8 cellular contexts compared by ENCODE assay signal in the genomic region with DNA sequence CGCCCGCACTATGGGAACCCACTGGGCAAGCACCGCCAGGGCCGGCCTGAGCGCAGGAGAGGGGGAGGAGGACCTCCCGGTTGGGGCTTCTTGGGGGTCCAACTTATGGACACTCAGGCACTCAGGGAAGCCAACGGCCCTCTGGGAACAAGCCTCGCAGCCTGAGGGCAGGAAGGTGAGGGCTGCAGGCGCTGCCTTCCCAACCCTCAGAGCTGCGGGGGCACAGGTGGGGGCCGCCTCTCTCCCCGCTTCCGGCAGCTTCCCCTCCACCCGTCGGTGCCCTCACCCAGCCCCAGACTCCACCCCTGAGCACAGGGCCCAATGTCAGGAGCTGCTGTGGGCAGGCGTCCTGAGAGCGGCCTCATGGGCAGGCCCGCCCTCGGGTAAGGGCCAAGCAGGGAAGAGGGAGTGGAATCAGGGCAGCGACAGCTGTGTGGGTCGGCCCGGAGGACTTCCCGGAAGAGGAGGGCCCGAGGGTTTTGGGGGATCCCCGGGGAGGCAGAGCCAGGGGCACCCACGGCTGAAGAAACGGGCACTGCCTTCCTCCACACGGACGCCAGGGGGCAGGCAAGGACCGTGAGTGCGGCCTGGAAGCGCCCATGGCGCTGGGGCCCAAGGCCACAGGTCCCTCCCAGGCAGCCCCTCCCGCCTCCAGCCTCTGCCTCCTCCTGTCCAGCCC. TPM values are rescaled to one million over a fixed set of nuclear protein-coding genes. Genes with fewer than 3 reads are reported as not detected.
A peak's percentile ranks its signal among the peaks of the same experiment; 100 is the strongest.
DNase-seq lines count a peak whose midpoint lies in the region; ATAC-seq and TF ChIP-seq lines count a peak whose summit lies in the region.

No MANE protein-coding gene starts in this region.

- ATAC-seq in HG02623 (IDR thresholded peaks at IDR 0.05; ENCODE audit: unreplicated experiment): peak; percentile 79
- ATAC-seq in activated naive CD8-positive, alpha-beta T cell treated with anti-CD3 and anti-CD28 coated beads, Interleukin-2, amount 10 ng/mL, durations not matched to agents 7 days and 5 days (ENCODE audit: low read depth): peak; percentile 96
- ATAC-seq in heart right ventricle: peak; percentile 86 to 93 (median 88)

- TF ChIP-seq CTCF in GM12873 (IDR thresholded peaks at IDR 0.05; ENCODE audit: insufficient read depth, low read depth, low read length, missing control alignments) (peak; percentile 98), heart right ventricle (IDR thresholded peaks at IDR 0.05) (peak; percentile 93 to 99 (median 97)), prostate gland (IDR thresholded peaks at IDR 0.05) (peak; percentile 84 to 99 (median 95)), uterus (IDR thresholded peaks at IDR 0.05) (peak; percentile 92 to 97 (median 94))

- H3K9me3 ChIP-seq in heart right ventricle (no peaks in the 10 kb centered on the region), prostate gland (no peaks in the 10 kb centered on the region), uterus (no peaks in the 10 kb centered on the region)

- H3K27ac ChIP-seq in heart right ventricle (peak overlapping the region in 7 of 10 donors; percentile 34 to 91 (median 57)), prostate gland (peak overlapping the region; percentile 73 to 80), uterus (no peak overlapping the region)

- H3K4me1 ChIP-seq in heart right ventricle (peaks cover 0 to 34% (median 16%) of the 10 kb centered on the region in 9 donors), prostate gland (replicated peaks) (peaks cover 5% of the 10 kb centered on the region), uterus (no peaks in the 10 kb centered on the region)

- peak overlapping the region; percentile 93 for H3K27ac Mint-ChIP-seq in activated naive CD8-positive, alpha-beta T cell treated with anti-CD3 and anti-CD28 coated beads, Interleukin-2, amount 10 ng/mL, durations not matched to agents 7 days and 5 days

- intact Hi-C loops in heart right ventricle (cut with DNase I) (loop anchor here in 9 of 10 donors (1.0 to 10.0 kb wide), 10 partner anchors 40 to 437 kb away; a partner anchor contains a TSS), prostate gland (cut with DNase I) (loop anchor here (5.0 to 10.0 kb wide), 2 partner anchors 327 to 435 kb away; a partner anchor contains a TSS), uterus (cut with DNase I; ENCODE audit: low total_unique reads) (loop anchor here (2.0 kb wide), 1 partner anchor 435 kb away; no protein-coding TSS in a partner anchor)

- no peaks in the 10 kb centered on the region for H3K27me3 Mint-ChIP-seq in activated naive CD8-positive, alpha-beta T cell treated with anti-CD3 and anti-CD28 coated beads, Interleukin-2, amount 10 ng/mL, durations not matched to agents 7 days and 5 days

- H3K27me3 ChIP-seq in heart right ventricle (peaks cover 0 to 38% (median 20%) of the 10 kb centered on the region in 7 donors), prostate gland (replicated peaks; ENCODE audit: insufficient read depth) (no peaks in the 10 kb centered on the region), uterus (peaks cover 11 to 12% of the 10 kb centered on the region in 2 donors)

- no peaks in the 10 kb centered on the region for H3K36me3 ChIP-seq in heart right ventricle
- H3K36me3 ChIP-seq in prostate gland: no peaks in the 10 kb centered on the region
- H3K36me3 ChIP-seq in uterus: no peaks in the 10 kb centered on the region

- H3K4me3 Mint-ChIP-seq in activated naive CD8-positive, alpha-beta T cell treated with anti-CD3 and anti-CD28 coated beads, Interleukin-2, amount 10 ng/mL, durations not matched to agents 7 days and 5 days: peak overlapping the region; percentile 76

- H3K36me3 Mint-ChIP-seq in activated naive CD8-positive, alpha-beta T cell treated with anti-CD3 and anti-CD28 coated beads, Interleukin-2, amount 10 ng/mL, durations not matched to agents 7 days and 5 days: no peaks in the 10 kb centered on the region

- peak; percentile 13 for TF ChIP-seq POLR2A in prostate gland (IDR thresholded peaks at IDR 0.05)
- TF ChIP-seq POLR2A in uterus (IDR thresholded peaks at IDR 0.05): peak in 1 of 2 donors; percentile 18

- H3K4me3 ChIP-seq in heart right ventricle (peak overlapping the region in 9 of 10 donors; percentile 6 to 51 (median 31)), prostate gland (peak overlapping the region in 1 of 2 donors; percentile 17), uterus (no peak overlapping the region)

- H3K4me1 Mint-ChIP-seq in activated naive CD8-positive, alpha-beta T cell treated with anti-CD3 and anti-CD28 coated beads, Interleukin-2, amount 10 ng/mL, durations not matched to agents 7 days and 5 days: no peaks in the 10 kb centered on the region

- DNase-seq in NCI-H1092 (lab: John Stamatoyannopoulos, UW) (peak; percentile 31), SKM-1 treated with dmso at 0.1 percent for 144 hours (lab: John Stamatoyannopoulos, UW; ENCODE audit: unreplicated experiment) (peak; percentile 88), heart right ventricle (peak; percentile 80 to 87), prostate gland (ENCODE audit: low spot score) (peak; percentile 64), uterus (peak; percentile 64 to 79)
- DNase-seq in activated naive CD8-positive, alpha-beta T cell treated with anti-CD3 and anti-CD28 coated beads, Interleukin-2, amount 10 ng/mL, durations not matched to agents 7 days and 5 days: peak; percentile 96

- POLR2A ChIA-PET in activated naive CD8-positive, alpha-beta T cell treated with anti-CD3 and anti-CD28 coated beads, Interleukin-2, amount 10 ng/mL, durations not matched to agents 7 days and 5 days (lab: Charles Lee): interaction anchor here (0.5 to 5.1 kb wide), 16 partner anchors 15 to 464 kb away, joined by 3 to 88 read pairs (median 6); a partner anchor contains a TSS

- H3K9me3 Mint-ChIP-seq in activated naive CD8-positive, alpha-beta T cell treated with anti-CD3 and anti-CD28 coated beads, Interleukin-2, amount 10 ng/mL, durations not matched to agents 7 days and 5 days: no peaks in the 10 kb centered on the region

- 18 to 26% methylated on average over 31 to 34 of the region's 34 CpGs for WGBS in heart right ventricle, 2 donors
- 19% methylated on average over 34 of the region's 34 CpGs for WGBS in prostate gland

RNA-seq across cellular contexts. Expression of a gene that starts 0.5 kb away (rescaled TPM):
- total RNA-seq in activated naive CD8-positive, alpha-beta T cell treated with anti-CD3 and anti-CD28 coated beads, Interleukin-2, amount 10 ng/mL, durations not matched to agents 7 days and 5 days: under 1 TPM; 0.11 to 0.31 TPM
- under 1 TPM in 2 of 10 donors, not detected in 8; 0.06 to 0.28 TPM for total RNA-seq in heart right ventricle
- under 1 TPM in 1 of 2 donors, not detected in 1; 0.03 TPM for polyA plus RNA-seq in heart right ventricle
- 1 to 10 TPM in 1 of 2 donors, under 1 TPM in 1; 0.77 to 1.1 TPM for total RNA-seq in prostate gland
- under 1 TPM in 2 of 4 donors, not detected in 2; under 0.01 TPM for total RNA-seq in uterus

RNA-seq across cellular contexts. Expression of a gene that starts 9.9 kb away (rescaled TPM):
- not detected for total RNA-seq in activated naive CD8-positive, alpha-beta T cell treated with anti-CD3 and anti-CD28 coated beads, Interleukin-2, amount 10 ng/mL, durations not matched to agents 7 days and 5 days
- not detected for total RNA-seq in heart right ventricle
- polyA plus RNA-seq in heart right ventricle: not detected
- total RNA-seq in prostate gland: 1 to 10 TPM in 1 of 2 donors, under 1 TPM in 1; 0.34 to 1.6 TPM
- total RNA-seq in uterus: not detected

RNA-seq across cellular contexts. Expression of a gene that starts 16.3 kb away (rescaled TPM):
- total RNA-seq in activated naive CD8-positive, alpha-beta T cell treated with anti-CD3 and anti-CD28 coated beads, Interleukin-2, amount 10 ng/mL, durations not matched to agents 7 days and 5 days: under 1 TPM; 0.48 to 0.55 TPM
- total RNA-seq in heart right ventricle: under 1 TPM in 4 of 10 donors, not detected in 6; 0.09 to 0.23 (median 0.16) TPM
- under 1 TPM; 0.19 to 0.29 TPM for polyA plus RNA-seq in heart right ventricle
- 10 to 100 TPM in 1 of 2 donors, 1 to 10 TPM in 1; 1.8 to 12.1 TPM for total RNA-seq in prostate gland
- total RNA-seq in uterus: under 1 TPM in 2 of 4 donors, not detected in 2; 0.34 to 0.69 TPM

RNA-seq across cellular contexts. Expression of a gene that starts 17.1 kb away (rescaled TPM):
- total RNA-seq in activated naive CD8-positive, alpha-beta T cell treated with anti-CD3 and anti-CD28 coated beads, Interleukin-2, amount 10 ng/mL, durations not matched to agents 7 days and 5 days: 100 to 1,000 TPM; 242 to 248 TPM
- total RNA-seq in heart right ventricle (100 to 1,000 TPM; 186 to 433 (median 269) TPM), prostate gland (100 to 1,000 TPM; 602 to 609 TPM), uterus (100 to 1,000 TPM in 2 of 4 donors, 10 to 100 TPM in 2; 35.8 to 200 (median 88.6) TPM)
- polyA plus RNA-seq in heart right ventricle: 100 to 1,000 TPM; 261 to 324 TPM

RNA-seq across cellular contexts. Expression of a gene that starts 36.4 kb away (rescaled TPM):
- 100 to 1,000 TPM; 118 to 128 TPM for total RNA-seq in activated naive CD8-positive, alpha-beta T cell treated with anti-CD3 and anti-CD28 coated beads, Interleukin-2, amount 10 ng/mL, durations not matched to agents 7 days and 5 days
- 10 to 100 TPM; 10.8 to 34.3 (median 12.7) TPM for total RNA-seq in heart right ventricle
- polyA plus RNA-seq in heart right ventricle: 10 to 100 TPM in 1 of 2 donors, 1 to 10 TPM in 1; 4.8 to 12.2 TPM
- 10 to 100 TPM; 37.1 to 46.1 TPM for total RNA-seq in prostate gland
- total RNA-seq in uterus: 10 to 100 TPM in 3 of 4 donors, 1 to 10 TPM in 1; 3.5 to 41.9 (median 22.1) TPM

Comparison
In these comparisons a context has a peak if more than half of its experiments do, and no peak if none do; other contexts are left out.
1. DNase-seq: peak in every context shown above with its lines; median percentile 96 in activated naive CD8-positive, alpha-beta T cell treated with anti-CD3 and anti-CD28 coated beads, Interleukin-2, amount 10 ng/mL, durations not matched to agents 7 days and 5 days; 88 in SKM-1 treated with dmso at 0.1 percent for 144 hours; 84 in heart right ventricle; 72 in uterus; 64 in prostate gland; 31 in NCI-H1092.
2. H3K27ac ChIP-seq: peak in heart right ventricle (7 of 10) and prostate gland (2 of 2); none in uterus (0 of 2).
3. H3K4me3 ChIP-seq: peak in heart right ventricle (9 of 10); none in uterus (0 of 2).
4. Peak in every context shown above with its lines, with median percentiles within 50 percentile points of each other: CTCF ChIP-seq and ATAC-seq.